ENCODE assay signal across 11 cellular contexts in genomic region chr9:124262596-124263045, GRCh38. TPM values are rescaled to one million over a fixed set of nuclear protein-coding genes. Genes with fewer than 3 reads are reported as not detected.
DNase-seq lines count a peak whose midpoint lies in the region; ATAC-seq, FAIRE-seq and TF ChIP-seq lines count a peak whose summit lies in the region.
"Had no signal": no experiment of that assay in that cellular context is flagged by ENCODE, and none has a peak within 500 bp of the region (broad histone marks: within the 10 kb centered on the region; RNA-seq: fewer than 3 reads in every experiment).

No MANE protein-coding gene starts in this region.

- H3K4me1 Mint-ChIP-seq in neural crest cell: peaks cover 81% of the 10 kb centered on the region
- peaks cover 9 to 74% (median 11%) of the 10 kb centered on the region in 4 donors for H3K4me1 Mint-ChIP-seq in naive thymus-derived CD8-positive, alpha-beta T cell
- peaks cover 9 to 28% (median 12%) of the 10 kb centered on the region in 7 donors for H3K4me1 Mint-ChIP-seq in naive thymus-derived CD4-positive, alpha-beta T cell

- H3K9ac ChIP-seq in HUES6 (ENCODE audit: low read length): peak overlapping the region; percentile 23

- H3K4me3 Mint-ChIP-seq in neural crest cell: peak overlapping the region; percentile 88
- no peak overlapping the region for H3K4me3 Mint-ChIP-seq in naive thymus-derived CD8-positive, alpha-beta T cell
- H3K4me3 Mint-ChIP-seq in naive thymus-derived CD4-positive, alpha-beta T cell: no peak overlapping the region

- no peaks in the 10 kb centered on the region for H3K36me3 ChIP-seq in HUES6 (ENCODE audit: control insufficient read depth, insufficient read depth, low read length)
- H3K36me3 ChIP-seq in naive thymus-derived CD4-positive, alpha-beta T cell (ENCODE audit: control insufficient read depth in 2 of 3, insufficient read depth in 3 of 3, low read length in 3 of 3): no peaks in the 10 kb centered on the region

- DNase-seq in A549 (ENCODE audit: low read depth in 1 of 2, low spot score in 1 of 2) (no peak), coronary artery (ENCODE audit: low spot score) (no peak), neural crest cell (ENCODE audit: low read depth, low spot score) (no peak)
- DNase-seq in naive thymus-derived CD8-positive, alpha-beta T cell: no peak
- DNase-seq in stimulated activated naive CD8-positive, alpha-beta T cell treated with anti-CD3 and anti-CD28 coated beads, Interleukin-15, Interleukin-2, amounts not matched to agents 100 U/mL and 50 U/mL, for 24 hours: no peak
- DNase-seq in naive thymus-derived CD4-positive, alpha-beta T cell: no peak
- DNase-seq: activated gamma-delta T cell treated with Interleukin-2 at 50 U/mL for 16 hours, PC-3 had no signal

- H3K4me3 ChIP-seq in A549 (no peak overlapping the region), HUES6 (ENCODE audit: low read depth, low read length) (no peak overlapping the region), coronary artery (peak overlapping the region; percentile 47)
- no peak overlapping the region for H3K4me3 ChIP-seq in naive thymus-derived CD4-positive, alpha-beta T cell (ENCODE audit: low read length)

- TF ChIP-seq CTCF in A549 (IDR thresholded peaks at IDR 0.05) (no peak), coronary artery (IDR thresholded peaks at IDR 0.05) (no peak), neural crest cell (conservative IDR thresholded peaks at IDR 0.05) (no peak)

- no peaks in the 10 kb centered on the region for H3K27me3 ChIP-seq in HUES6 (ENCODE audit: control insufficient read depth, insufficient read depth, low read length)
- no peaks in the 10 kb centered on the region for H3K27me3 ChIP-seq in naive thymus-derived CD4-positive, alpha-beta T cell (ENCODE audit: control insufficient read depth in 2 of 2, insufficient read depth in 2 of 2, low read length in 2 of 2)

- WGBS in A549 (ENCODE audit: missing lambda C conversion rate): 85% methylated on average over 9 of the region's 9 CpGs

- H3K27me3 Mint-ChIP-seq in neural crest cell (ENCODE audit: low read depth): no peaks in the 10 kb centered on the region
- peaks cover 12 to 69% (median 36%) of the 10 kb centered on the region in 5 donors for H3K27me3 Mint-ChIP-seq in naive thymus-derived CD8-positive, alpha-beta T cell
- peaks cover 9 to 41% (median 30%) of the 10 kb centered on the region in 5 donors for H3K27me3 Mint-ChIP-seq in naive thymus-derived CD4-positive, alpha-beta T cell

- peak overlapping the region in 1 of 2 experiments; percentile 100; a peak in 3 of 6 replicates for H3K27ac ChIP-seq in A549
- H3K27ac ChIP-seq in HUES6 (ENCODE audit: low read depth, low read length): peak overlapping the region; percentile 52; the same call in 1 of the 2 replicates
- H3K27ac ChIP-seq in coronary artery: peak overlapping the region; percentile 81 to 96
- H3K27ac ChIP-seq in naive thymus-derived CD4-positive, alpha-beta T cell (ENCODE audit: low read depth, low read length): no peak overlapping the region
- H3K27ac ChIP-seq: VCaP had no signal

- CTCF ChIA-PET in A549 (lab: Yijun Ruan, JAX): interaction anchor here (0.7 to 1.4 kb wide), 3 partner anchors 17 to 59 kb away, joined by 3 to 6 read pairs (median 3); no protein-coding TSS in a partner anchor
- CTCF ChIA-PET in naive thymus-derived CD4-positive, alpha-beta T cell (lab: Charles Lee): no interaction called here

- H3K9me3 Mint-ChIP-seq in neural crest cell: no peaks in the 10 kb centered on the region
- H3K9me3 Mint-ChIP-seq in naive thymus-derived CD8-positive, alpha-beta T cell: no peaks in the 10 kb centered on the region
- H3K9me3 Mint-ChIP-seq in naive thymus-derived CD4-positive, alpha-beta T cell: peaks cover 0 to 2% (median 0%) of the 10 kb centered on the region in 11 donors

- intact Hi-C loops in naive thymus-derived CD4-positive, alpha-beta T cell (cut with micrococcal nuclease): no loop called here

- peaks cover 2% of the 10 kb centered on the region for H3K36me3 Mint-ChIP-seq in neural crest cell (ENCODE audit: low read depth)
- H3K36me3 Mint-ChIP-seq in naive thymus-derived CD8-positive, alpha-beta T cell: no peaks in the 10 kb centered on the region
- peaks cover 0 to 4% (median 0%) of the 10 kb centered on the region in 5 donors for H3K36me3 Mint-ChIP-seq in naive thymus-derived CD4-positive, alpha-beta T cell

- H3K9me3 ChIP-seq in A549: no peaks in the 10 kb centered on the region
- no peaks in the 10 kb centered on the region for H3K9me3 ChIP-seq in HUES6 (ENCODE audit: control insufficient read depth, insufficient read depth, low read depth, low read length)
- no peaks in the 10 kb centered on the region for H3K9me3 ChIP-seq in naive thymus-derived CD4-positive, alpha-beta T cell (ENCODE audit: control insufficient read depth in 2 of 3, low read length in 3 of 3)

- H3K4me1 ChIP-seq in A549 (peaks cover 67% of the 10 kb centered on the region), HUES6 (ENCODE audit: control insufficient read depth, insufficient read depth, low read length) (peaks cover 46% of the 10 kb centered on the region)
- peaks cover 4 to 9% of the 10 kb centered on the region in 2 donors for H3K4me1 ChIP-seq in naive thymus-derived CD4-positive, alpha-beta T cell (ENCODE audit: control insufficient read depth in 2 of 2, insufficient read depth in 2 of 2, low read length in 2 of 2)

- POLR2A ChIA-PET in A549 (lab: Yijun Ruan, JAX): no interaction called here
- POLR2A ChIA-PET in naive thymus-derived CD8-positive, alpha-beta T cell (lab: Charles Lee): no interaction called here
- POLR2A ChIA-PET in naive thymus-derived CD4-positive, alpha-beta T cell (lab: Charles Lee): no interaction called here

- no peak for TF ChIP-seq EP300 in A549 (IDR thresholded peaks at IDR 0.05)

- TF ChIP-seq RAD21 in A549 (conservative IDR thresholded peaks at IDR 0.05 in 1 of 2, IDR thresholded peaks at IDR 0.05 in 1 of 2): no peak

- H3K4me2 ChIP-seq in A549: peak overlapping the region; percentile 90; the same call in 1 of the 3 replicates

- no peak for ATAC-seq in A549
- ATAC-seq in HG03442 (IDR thresholded peaks at IDR 0.05; ENCODE audit: unreplicated experiment): no peak
- ATAC-seq in naive thymus-derived CD8-positive, alpha-beta T cell: no peak
- no peak for ATAC-seq in stimulated activated naive CD8-positive, alpha-beta T cell treated with anti-CD3 and anti-CD28 coated beads, Interleukin-15, Interleukin-2, amounts not matched to agents 100 U/mL and 50 U/mL, for 24 hours
- no peak for ATAC-seq in naive thymus-derived CD4-positive, alpha-beta T cell
- ATAC-seq: PC-3 had no signal

- no peak for TF ChIP-seq POLR2A in A549 (IDR thresholded peaks at IDR 0.05; ENCODE audit: low read length)

- no peak for FAIRE-seq in A549 (lab: Jason Lieb, UNC)

- H3K27ac Mint-ChIP-seq in neural crest cell (ENCODE audit: unreplicated experiment): peak overlapping the region; percentile 99
- no peak overlapping the region for H3K27ac Mint-ChIP-seq in naive thymus-derived CD8-positive, alpha-beta T cell
- H3K27ac Mint-ChIP-seq in naive thymus-derived CD4-positive, alpha-beta T cell: no peak overlapping the region

TF ChIP-seq in A549, 52 proteins besides CTCF, POLR2A, EP300 and RAD21 (continues in another document):
- TF ChIP-seq CEBPB (IDR thresholded peaks at IDR 0.05) (no peak), ZSCAN20 (CRISPR knock-in tag; IDR thresholded peaks at IDR 0.05) (no peak), HMGXB4 (CRISPR knock-in tag; IDR thresholded peaks at IDR 0.05; ENCODE audit: borderline replicate concordance) (no peak), MAFK (IDR thresholded peaks at IDR 0.05; ENCODE audit: partially characterized antibody) (no peak), ZNF302 (CRISPR knock-in tag; IDR thresholded peaks at IDR 0.05) (no peak), HDAC2 (IDR thresholded peaks at IDR 0.05) (no peak), PHF8 (IDR thresholded peaks at IDR 0.05; ENCODE audit: borderline replicate concordance, low read depth) (no peak), BCL3 (IDR thresholded peaks at IDR 0.05) (no peak)

RNA-seq across cellular contexts. Expression of gene NEK6, which starts 4.9 kb away (rescaled TPM):
- polyA plus RNA-seq in A549 (2011; rRNA removed) (33.7 and 38.7 TPM in 2 replicates), A549 (2017; fragmentation: RNase III; extraction: RNeasy Plus Mini Kit Qiagen cat#74134 plus additional on column Dnase treatment) (26.1 to 38.6 TPM (median 29.8 TPM) in 3 replicates)
- 52.0 and 59.5 TPM in 2 replicates for polyA plus RNA-seq in A549 (2012; cell fraction: cytosol; rRNA removed)
- 64.3 and 69.2 TPM in 2 replicates for polyA plus RNA-seq in A549 (2012; cell fraction: nucleus; rRNA removed)
- polyA minus RNA-seq in A549 (2011; rRNA and poly(A)+ RNA removed): 49.7 and 58.1 TPM in 2 replicates
- total RNA-seq in neural crest cell: 31.7 and 31.9 TPM in 2 replicates
- 1 to 10 TPM in 1 of 2 experiments, under 1 TPM in 1; 0.83 to 1.2 TPM for total RNA-seq in naive thymus-derived CD8-positive, alpha-beta T cell
- polyA plus RNA-seq in naive thymus-derived CD8-positive, alpha-beta T cell: 1 to 10 TPM in 1 of 3 donors, under 1 TPM in 1, not detected in 1; 0.37 to 1.7 TPM
- 10 to 100 TPM in 1 of 5 experiments, 1 to 10 TPM in 4; 1.9 to 32.8 (median 2.8) TPM for total RNA-seq in naive thymus-derived CD4-positive, alpha-beta T cell
- polyA plus RNA-seq in naive thymus-derived CD4-positive, alpha-beta T cell: under 1 TPM; 0.43 to 0.54 TPM
